In the genomic region with DNA sequence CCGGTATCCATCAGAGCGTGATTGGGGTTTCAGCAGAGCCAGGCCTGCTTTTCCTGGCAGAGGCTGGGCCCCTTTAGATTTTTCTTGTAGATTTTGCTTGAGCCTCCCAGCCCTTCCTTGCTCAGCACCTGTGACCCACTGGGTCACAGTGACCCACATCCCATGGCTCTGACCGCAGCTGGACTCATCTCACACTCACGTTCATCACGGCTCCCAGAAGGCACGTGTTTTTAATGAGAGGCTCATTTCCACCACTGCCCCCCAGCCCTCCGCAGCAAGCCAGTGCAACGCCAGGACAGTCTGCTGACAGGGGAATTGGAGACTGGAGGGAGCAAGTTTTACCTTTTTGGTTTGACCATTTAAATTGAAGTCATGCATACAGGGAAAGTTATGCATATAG, we compare ENCODE assay signal across 15 cellular contexts.
"Had no signal": no experiment of that assay in that cellular context is flagged by ENCODE, and none has a peak within 500 bp of the region (broad histone marks: within the 10 kb centered on the region; RNA-seq: fewer than 3 reads in every experiment).

No MANE protein-coding gene starts in this region.

- H3K27me3 Mint-ChIP-seq: activated T-helper 17 cell treated with anti-CD3 and anti-CD28 coated beads, Interleukin-2, amount 50 U/mL, for 72 hours; naive B cell; T-cell had no signal

- H3K4me2 ChIP-seq: smooth muscle cell had no signal

- DNase-seq: activated CD4-positive, CD25-positive, alpha-beta regulatory T cell treated with anti-CD3 and anti-CD28 coated beads, Interleukin-2, amount 50 U/mL, for 72 hours; activated naive CD4-positive, alpha-beta T cell treated with Interleukin-2 at 50 U/mL for 16 hours; activated T-cell treated with anti-CD3 and anti-CD28 coated beads for 4 hours; aorta; islet precursor cell; mammary epithelial cell; naive B cell; stomach; T-cell; T-helper 9 cell; testis; upper lobe of left lung had no signal

- H3K4me1 Mint-ChIP-seq: activated T-helper 17 cell treated with anti-CD3 and anti-CD28 coated beads, Interleukin-2, amount 50 U/mL, for 72 hours had no signal

- ATAC-seq: activated T-helper 17 cell treated with anti-CD3 and anti-CD28 coated beads, Interleukin-2, amount 50 U/mL, for 72 hours; T-cell had no signal

- H3K4me3 ChIP-seq: smooth muscle cell, stomach, testis, upper lobe of left lung had no signal

- H3K27me3 ChIP-seq: stomach, testis, upper lobe of left lung had no signal

- H3K9me3 ChIP-seq: stomach, testis, upper lobe of left lung had no signal

- H3K4me3 Mint-ChIP-seq: activated T-helper 17 cell treated with anti-CD3 and anti-CD28 coated beads, Interleukin-2, amount 50 U/mL, for 72 hours; T-cell had no signal

- H3K4me1 ChIP-seq: upper lobe of left lung had no signal

- H3K27ac Mint-ChIP-seq: activated T-helper 17 cell treated with anti-CD3 and anti-CD28 coated beads, Interleukin-2, amount 50 U/mL, for 72 hours; T-cell had no signal

- H3K27ac ChIP-seq: epithelial cell of prostate, stomach, testis, upper lobe of left lung had no signal
